Comparison of ENCODE assay signal across 26 cellular contexts in the genomic region with DNA sequence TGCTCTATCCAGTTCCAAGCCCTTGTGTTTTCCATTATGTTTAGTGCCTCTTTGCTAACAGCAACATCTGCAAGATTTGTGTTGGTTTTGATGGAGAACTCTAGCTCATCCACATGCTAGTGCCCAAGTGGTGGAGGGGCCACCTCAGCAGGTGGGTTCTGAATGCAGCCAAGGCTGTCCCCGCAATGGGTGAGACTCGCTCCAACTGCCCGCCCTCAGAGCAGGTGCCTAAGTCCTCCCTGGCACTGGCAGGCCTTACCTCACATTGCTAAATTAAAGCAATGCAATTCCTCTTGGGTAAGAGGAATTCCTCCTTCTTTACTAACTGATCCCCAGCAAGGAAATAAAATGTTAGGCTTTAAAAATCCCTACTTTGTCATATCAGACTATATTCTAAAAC.
"Had no signal": no experiment of that assay in that cellular context is flagged by ENCODE, and none has a peak within 500 bp of the region (broad histone marks: within the 10 kb centered on the region; RNA-seq: fewer than 3 reads in every experiment).

No MANE protein-coding gene starts in this region.

- ATAC-seq: activated CD4-positive, alpha-beta T cell treated with anti-CD3 and anti-CD28 coated beads for 36 hours; activated CD8-positive, alpha-beta T cell treated with anti-CD3 and anti-CD28 coated beads, Interleukin-2, amount 10 ng/mL, durations not matched to agents 7 days and 5 days; body of pancreas had no signal

- H3K27ac ChIP-seq: body of pancreas, Peyer's patch, RWPE1, SJCRH30, WERI-Rb-1 had no signal

- DNase-seq: activated CD4-positive, alpha-beta T cell treated with anti-CD3 and anti-CD28 coated beads for 36 hours; activated CD8-positive, alpha-beta memory T cell treated with anti-CD3 and anti-CD28 coated beads, Interleukin-2, amount 50 U/mL, for 48 hours; activated CD8-positive, alpha-beta T cell treated with anti-CD3 and anti-CD28 coated beads, Interleukin-2, amount 10 ng/mL, durations not matched to agents 7 days and 5 days; activated naive CD4-positive, alpha-beta T cell treated with anti-CD3 and anti-CD28 coated beads, Interleukin-2, amount 50 U/mL, for 16 hours; activated T-cell treated with anti-CD3 and anti-CD28 coated beads, Interleukin-2, amount 50 U/mL, for 1 hour; aorta; body of pancreas; central memory CD4-positive, alpha-beta T cell; Karpas-422; MM.1S; NCI-H1048; NCI-H146; NCI-H187 treated with DMSO at 0.1 percent for 48 hours; NCI-H2107; NCI-H2171 treated with DMSO at 0.1 percent for 48 hours; NCI-H345; NCI-H510A; NK-92 treated with Interleukin-12 subunit alpha and Interleukin-12 subunit beta, amount 100 ng/mL, for 24 hours; OCI-M1; Peyer's patch; Right ventricle myocardium superior; SJCRH30; SK-N-SH; T-helper 1 cell; WERI-Rb-1 had no signal
